Comparison of ENCODE assay signal across 13 cellular contexts in the genomic region with DNA sequence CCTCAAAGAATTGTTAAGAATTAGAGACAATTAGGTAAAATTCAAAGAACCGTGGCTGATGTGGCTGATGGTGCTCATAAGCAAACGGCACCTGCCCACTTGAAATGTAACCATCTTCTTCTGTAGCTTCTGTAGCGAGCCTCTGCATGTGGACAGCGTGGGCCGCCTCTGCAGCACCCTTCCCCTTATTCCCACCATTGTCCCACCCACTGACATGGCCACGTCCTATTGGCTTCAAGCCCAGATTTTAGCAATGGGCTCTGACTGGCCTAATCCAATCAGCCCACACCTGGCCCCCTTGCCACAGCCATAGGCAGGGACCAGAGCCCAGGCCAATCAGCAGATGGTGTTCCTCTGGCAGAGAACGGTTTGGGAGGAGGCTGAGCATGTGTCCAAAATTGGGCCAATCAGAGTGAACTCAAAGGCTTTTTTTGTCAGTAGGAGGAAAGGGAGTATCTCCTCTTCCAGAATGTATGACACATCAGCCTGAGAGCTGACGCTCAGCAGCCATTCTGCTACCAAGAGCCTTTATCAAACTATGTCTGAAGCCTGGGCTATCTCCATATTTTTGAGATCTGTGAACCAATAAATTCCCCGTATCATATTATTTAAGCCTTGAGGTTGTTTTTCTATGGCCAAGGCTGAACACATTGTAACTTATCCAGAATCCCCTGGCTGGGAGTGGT.
"Had no signal": no experiment of that assay in that cellular context is flagged by ENCODE, and none has a peak within 500 bp of the region (broad histone marks: within the 10 kb centered on the region; RNA-seq: fewer than 3 reads in every experiment).

No MANE protein-coding gene starts in this region.

- H3K36me3 ChIP-seq: stomach had no signal

- DNase-seq: activated CD4-positive, alpha-beta T cell treated with anti-CD3 and anti-CD28 coated beads, Interleukin-2, amount 50 U/mL, for 48 hours; activated CD8-positive, alpha-beta memory T cell treated with anti-CD3 and anti-CD28 coated beads, Interleukin-2, amount 10 ng/mL, durations not matched to agents 7 days and 5 days; activated naive CD4-positive, alpha-beta T cell treated with anti-CD3 and anti-CD28 coated beads, Interleukin-2, amount 10 ng/mL, durations not matched to agents 7 days and 5 days; activated T-cell treated with anti-CD3 and anti-CD28 coated beads, Interleukin-2, amount 50 U/mL, for 24 hours; erythroblast; islet precursor cell; mammary epithelial cell; naive B cell; stimulated activated CD4-positive, alpha-beta T cell treated with anti-CD3 and anti-CD28 coated beads, Interleukin-12 subunit alpha, Interleukin-12 subunit beta, amount 100 ng/mL, for 4 hours; stimulated activated CD4-positive, alpha-beta T cell treated with anti-CD3 and anti-CD28 coated beads, Interleukin-2, amount 100 ng/mL, for 24 hours; stomach; testis had no signal

- H3K4me3 ChIP-seq: stomach, testis had no signal

- H3K27me3 ChIP-seq: stomach, testis had no signal

- H3K9me3 ChIP-seq: stomach, testis had no signal

- H3K27ac ChIP-seq: stomach, testis, VCaP had no signal

- H3K4me1 ChIP-seq: testis had no signal

- ATAC-seq: activated CD8-positive, alpha-beta memory T cell treated with anti-CD3 and anti-CD28 coated beads, Interleukin-2, amount 10 ng/mL, durations not matched to agents 7 days and 5 days had no signal
